Comparison of ENCODE assay signal across 1 cellular context in the genomic region with DNA sequence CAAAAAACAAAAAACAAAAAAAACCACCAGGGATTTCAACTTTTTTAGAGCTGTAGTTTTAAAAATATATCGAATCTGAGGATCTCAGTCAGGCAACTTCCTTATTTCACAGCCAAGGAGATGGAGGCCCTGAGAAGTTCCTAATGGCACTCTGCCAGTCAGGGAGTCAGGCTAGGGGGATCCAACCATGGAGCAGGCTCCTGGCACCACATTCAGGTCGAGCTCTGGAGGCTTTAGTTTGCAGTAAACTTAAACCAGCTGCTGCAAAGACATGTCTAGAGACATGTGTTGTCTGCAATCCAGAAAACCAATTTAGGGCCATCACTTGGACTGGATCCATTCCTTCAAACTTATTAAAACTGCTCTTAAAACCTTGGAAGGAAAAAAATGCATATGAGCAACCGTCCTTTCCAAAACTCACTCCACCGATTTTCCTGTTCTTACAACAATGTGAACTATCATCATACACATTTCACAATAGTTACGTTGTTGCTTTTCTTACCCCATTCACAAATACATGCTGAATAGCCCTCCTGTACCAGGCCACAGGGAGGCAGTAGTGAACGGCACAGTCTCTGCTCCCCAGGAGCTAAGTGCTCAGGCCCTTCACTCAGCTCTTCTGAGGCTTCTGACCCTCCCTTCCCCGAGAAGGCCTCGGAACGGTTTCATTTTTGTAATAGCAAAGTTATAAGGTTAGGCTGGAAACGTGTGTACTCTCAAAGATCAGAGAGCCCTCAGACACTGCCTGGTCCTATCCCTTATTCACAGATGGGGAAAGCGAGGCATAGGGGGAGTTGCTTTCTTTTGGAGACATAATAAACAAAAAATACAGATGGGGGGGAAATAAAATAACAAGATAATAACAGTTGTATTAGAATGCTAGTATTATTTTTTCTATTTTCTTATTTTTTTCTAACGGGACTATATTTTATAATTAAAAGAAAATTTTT.
TF ChIP-seq lines count a peak whose summit lies in the region.

No MANE protein-coding gene starts in this region.

TF ChIP-seq in GM12878, 131 proteins besides CTCF, POLR2A, EP300 and RAD21:
- TF ChIP-seq JUNB (IDR thresholded peaks at IDR 0.05): no peak
- TF ChIP-seq CHD2 (IDR thresholded peaks at IDR 0.05; ENCODE audit: borderline replicate concordance, low read depth, low read length): no peak
- no peak for TF ChIP-seq HDAC6 (IDR thresholded peaks at IDR 0.05; ENCODE audit: unreplicated experiment)
- TF ChIP-seq ZSCAN29 (IDR thresholded peaks at IDR 0.05): no peak
- TF ChIP-seq SMC3 (IDR thresholded peaks at IDR 0.05; ENCODE audit: borderline replicate concordance, low read length): peak; percentile 36; the same call in 1 of the 2 replicates
- no peak for TF ChIP-seq MXI1 (IDR thresholded peaks at IDR 0.05; ENCODE audit: low read depth, low read length)
- TF ChIP-seq TCF7 (IDR thresholded peaks at IDR 0.05; ENCODE audit: borderline replicate concordance): no peak
